ENCODE assay signal across 21 cellular contexts in genomic region chr10:78540355-78541076, GRCh38.
DNase-seq lines count a peak whose midpoint lies in the region; ATAC-seq and TF ChIP-seq lines count a peak whose summit lies in the region.
"Had no signal": no experiment of that assay in that cellular context is flagged by ENCODE, and none has a peak within 500 bp of the region (broad histone marks: within the 10 kb centered on the region; RNA-seq: fewer than 3 reads in every experiment).

No MANE protein-coding gene starts in this region.

- no peak for DNase-seq in activated naive CD8-positive, alpha-beta T cell treated with anti-CD3 and anti-CD28 coated beads, Interleukin-2, amount 10 ng/mL, durations not matched to agents 7 days and 5 days
- no peak for DNase-seq in activated naive CD8-positive, alpha-beta T cell treated with anti-CD3 and anti-CD28 coated beads, Interleukin-2, amount 50 U/mL, for 24 hours
- DNase-seq in Panc1 (ENCODE audit: low read depth, low spot score) (no peak), fibroblast of mammary gland (ENCODE audit: low read depth) (peak; percentile 23), ACHN (no peak), colonic mucosa (no peak), epidermal melanocyte (ENCODE audit: insufficient read length, low spot score) (no peak)
- DNase-seq: activated CD4-positive, alpha-beta T cell treated with anti-CD3 and anti-CD28 coated beads for 36 hours; central memory CD4-positive, alpha-beta T cell; left cardiac atrium; mesenchymal stem cell; naive thymus-derived CD4-positive, alpha-beta T cell; NCI-H187; ovary; right cardiac atrium; stimulated activated CD4-positive, alpha-beta T cell treated with anti-CD3 and anti-CD28 coated beads, Interleukin-15, amount 100 ng/mL, for 24 hours had no signal

- intact Hi-C loops in Panc1 (cut with micrococcal nuclease; ENCODE audit: unreplicated experiment) (no loop called here), colonic mucosa (cut with DNase I) (no loop called here)

- H3K9ac ChIP-seq in colonic mucosa (ENCODE audit: low read depth in 2 of 2, low read length in 2 of 2), result no peak overlapping the region

- H3K27me3 ChIP-seq in Panc1 (ENCODE audit: control insufficient read depth, insufficient read depth, low read length), result no peaks in the 10 kb centered on the region; the same call in 1 of the 2 replicates
- no peaks in the 10 kb centered on the region for H3K27me3 ChIP-seq in colonic mucosa
- H3K27me3 ChIP-seq: ovary, vagina had no signal

- H3K36me3 Mint-ChIP-seq in activated naive CD8-positive, alpha-beta T cell treated with anti-CD3 and anti-CD28 coated beads, Interleukin-2, amount 10 ng/mL, durations not matched to agents 7 days and 5 days, result no peaks in the 10 kb centered on the region
- no peaks in the 10 kb centered on the region for H3K36me3 Mint-ChIP-seq in activated naive CD8-positive, alpha-beta T cell treated with anti-CD3 and anti-CD28 coated beads, Interleukin-2, amount 50 U/mL, for 24 hours (ENCODE audit: low read depth)
- H3K36me3 Mint-ChIP-seq: CD14-positive monocyte had no signal

- POLR2A ChIA-PET in activated naive CD8-positive, alpha-beta T cell treated with anti-CD3 and anti-CD28 coated beads, Interleukin-2, amount 10 ng/mL, durations not matched to agents 7 days and 5 days (lab: Charles Lee), result no interaction called here
- POLR2A ChIA-PET in Panc1 (lab: Charles Lee), result no interaction called here

- no peak overlapping the region for H3K4me3 Mint-ChIP-seq in activated naive CD8-positive, alpha-beta T cell treated with anti-CD3 and anti-CD28 coated beads, Interleukin-2, amount 10 ng/mL, durations not matched to agents 7 days and 5 days
- H3K4me3 Mint-ChIP-seq in activated naive CD8-positive, alpha-beta T cell treated with anti-CD3 and anti-CD28 coated beads, Interleukin-2, amount 50 U/mL, for 24 hours, result no peak overlapping the region
- H3K4me3 Mint-ChIP-seq: activated CD4-positive, alpha-beta T cell treated with anti-CD3 and anti-CD28 coated beads for 36 hours; CD14-positive monocyte; GM23338 had no signal

- TF ChIP-seq CTCF in Panc1 (IDR thresholded peaks at IDR 0.05) (no peak), fibroblast of mammary gland (conservative IDR thresholded peaks at IDR 0.05; ENCODE audit: control insufficient read depth, insufficient read depth, low read depth, low read length) (no peak), colonic mucosa (IDR thresholded peaks at IDR 0.05) (no peak)

- peaks cover 6% of the 10 kb centered on the region for H3K4me1 Mint-ChIP-seq in activated naive CD8-positive, alpha-beta T cell treated with anti-CD3 and anti-CD28 coated beads, Interleukin-2, amount 10 ng/mL, durations not matched to agents 7 days and 5 days
- H3K4me1 Mint-ChIP-seq in activated naive CD8-positive, alpha-beta T cell treated with anti-CD3 and anti-CD28 coated beads, Interleukin-2, amount 50 U/mL, for 24 hours, result peaks cover 1% of the 10 kb centered on the region
- H3K4me1 Mint-ChIP-seq: CD14-positive monocyte had no signal

- in situ Hi-C loops in Panc1 (cut with HindIII; ENCODE audit: low pct_unique_long_range_greater_than_20kb, low sequenced_read_pairs) (no loop called here), ACHN (cut with HindIII; ENCODE audit: low pct_ligation_motif_present, low pct_unique_long_range_greater_than_20kb, low sequenced_read_pairs) (no loop called here)

- BruUV-seq in Panc1 (replicated peaks; lab: Mats Ljungman, UMichigan), result no TSS peak

- peaks cover 3% of the 10 kb centered on the region for H3K9me3 Mint-ChIP-seq in activated naive CD8-positive, alpha-beta T cell treated with anti-CD3 and anti-CD28 coated beads, Interleukin-2, amount 10 ng/mL, durations not matched to agents 7 days and 5 days
- no peaks in the 10 kb centered on the region for H3K9me3 Mint-ChIP-seq in activated naive CD8-positive, alpha-beta T cell treated with anti-CD3 and anti-CD28 coated beads, Interleukin-2, amount 50 U/mL, for 24 hours
- H3K9me3 Mint-ChIP-seq: GM23338 had no signal

- H3K27me3 Mint-ChIP-seq in activated naive CD8-positive, alpha-beta T cell treated with anti-CD3 and anti-CD28 coated beads, Interleukin-2, amount 10 ng/mL, durations not matched to agents 7 days and 5 days, result peaks cover 4% of the 10 kb centered on the region
- H3K27me3 Mint-ChIP-seq in activated naive CD8-positive, alpha-beta T cell treated with anti-CD3 and anti-CD28 coated beads, Interleukin-2, amount 50 U/mL, for 24 hours, result peaks cover 2% of the 10 kb centered on the region
- H3K27me3 Mint-ChIP-seq: activated CD4-positive, alpha-beta T cell treated with anti-CD3 and anti-CD28 coated beads for 36 hours had no signal

- no peak for ATAC-seq in activated naive CD8-positive, alpha-beta T cell treated with anti-CD3 and anti-CD28 coated beads, Interleukin-2, amount 10 ng/mL, durations not matched to agents 7 days and 5 days (ENCODE audit: low read depth)
- ATAC-seq in activated naive CD8-positive, alpha-beta T cell treated with anti-CD3 and anti-CD28 coated beads, Interleukin-2, amount 50 U/mL, for 24 hours, result no peak
- ATAC-seq in Panc1 (0 out of 2 replicates have a peak, but pooled peaks have one; percentile 36), HG03520 (IDR thresholded peaks at IDR 0.05; ENCODE audit: unreplicated experiment) (no peak)
- ATAC-seq: activated CD4-positive, alpha-beta T cell treated with anti-CD3 and anti-CD28 coated beads for 36 hours; GM12878; GM23338; left cardiac atrium; naive thymus-derived CD4-positive, alpha-beta T cell; right cardiac atrium had no signal

- H3K27ac ChIP-seq in Panc1 (ENCODE audit: low read length) (no peak overlapping the region), colonic mucosa (no peak overlapping the region)
- H3K27ac ChIP-seq: ovary, vagina had no signal

- H3K9me3 ChIP-seq in Panc1 (ENCODE audit: control insufficient read depth, insufficient read depth, low read depth, low read length), result no peaks in the 10 kb centered on the region; the same call in 1 of the 2 replicates
- no peaks in the 10 kb centered on the region for H3K9me3 ChIP-seq in colonic mucosa
- H3K9me3 ChIP-seq: ovary, vagina had no signal

- H3K36me3 ChIP-seq in Panc1 (ENCODE audit: control insufficient read depth, insufficient read depth, low read length), result no peaks in the 10 kb centered on the region
- H3K36me3 ChIP-seq in colonic mucosa, result no peaks in the 10 kb centered on the region
- H3K36me3 ChIP-seq: ovary, vagina had no signal

- no peak overlapping the region for H3K4me3 ChIP-seq in Panc1 (ENCODE audit: low read depth in 2 of 2, low read length in 2 of 2)
- no peak overlapping the region for H3K4me3 ChIP-seq in fibroblast of mammary gland (ENCODE audit: control insufficient read depth, low read depth, low read length)
- no peak overlapping the region for H3K4me3 ChIP-seq in colonic mucosa
- H3K4me3 ChIP-seq: GM12878, GM23338, ovary, vagina had no signal

- peak overlapping the region; percentile 14 for H3K27ac Mint-ChIP-seq in activated naive CD8-positive, alpha-beta T cell treated with anti-CD3 and anti-CD28 coated beads, Interleukin-2, amount 10 ng/mL, durations not matched to agents 7 days and 5 days
- no peak overlapping the region for H3K27ac Mint-ChIP-seq in activated naive CD8-positive, alpha-beta T cell treated with anti-CD3 and anti-CD28 coated beads, Interleukin-2, amount 50 U/mL, for 24 hours
- H3K27ac Mint-ChIP-seq: activated CD4-positive, alpha-beta T cell treated with anti-CD3 and anti-CD28 coated beads for 36 hours; CD14-positive monocyte; GM23338 had no signal

- CTCF ChIA-PET in Panc1 (lab: Charles Lee), result no interaction called here

- H3K4me1 ChIP-seq in Panc1 (ENCODE audit: control insufficient read depth, insufficient read depth, low read length) (peaks cover 6% of the 10 kb centered on the region; the same call in 1 of the 2 replicates), colonic mucosa (peaks cover 19% of the 10 kb centered on the region)
